10 cellular contexts compared by ENCODE assay signal in genomic region chr6:87656857-87657256, GRCh38. TPM values are rescaled to one million over a fixed set of nuclear protein-coding genes. Genes with fewer than 3 reads are reported as not detected.
DNase-seq lines count a peak whose midpoint lies in the region; ATAC-seq, FAIRE-seq and TF ChIP-seq lines count a peak whose summit lies in the region.
"Had no signal": no experiment of that assay in that cellular context is flagged by ENCODE, and none has a peak within 500 bp of the region (broad histone marks: within the 10 kb centered on the region; RNA-seq: fewer than 3 reads in every experiment).

No MANE protein-coding gene starts in this region.

- H3K9me3 ChIP-seq in Caco-2 = no peaks in the 10 kb centered on the region
- H3K9me3 ChIP-seq: prostate gland had no signal

- peak; percentile 73 for FAIRE-seq in endometrium (lab: Jason Lieb, UNC)

- peaks cover 1% of the 10 kb centered on the region for H3K36me3 ChIP-seq in Caco-2 (ENCODE audit: control insufficient read depth, insufficient read depth, low read length)
- H3K36me3 ChIP-seq: prostate gland had no signal

- no peak for TF ChIP-seq CTCF in Caco-2 (IDR thresholded peaks at IDR 0.05; ENCODE audit: insufficient read depth in 1 of 2, low read depth in 1 of 2, low read length in 1 of 2, severe bottlenecking in 1 of 2, unreplicated experiment in 1 of 2)

- H3K27me3 Mint-ChIP-seq in Caco-2 (ENCODE audit: insufficient read depth, unreplicated experiment) = no peaks in the 10 kb centered on the region

- CTCF ChIA-PET in Caco-2 (lab: Charles Lee) = no interaction called here

- no peaks in the 10 kb centered on the region for H3K4me1 Mint-ChIP-seq in Caco-2 (ENCODE audit: low read depth, unreplicated experiment)

- DNase-seq in epidermal melanocyte (ENCODE audit: insufficient read length, low spot score) (no peak), DMS153 (lab: John Stamatoyannopoulos, UW) (no peak), Caco-2 (no peak), NCI-H2107 (lab: John Stamatoyannopoulos, UW) (no peak)
- DNase-seq: effector CD4-positive, alpha-beta T cell had no signal

- H3K9me3 Mint-ChIP-seq in Caco-2 (ENCODE audit: unreplicated experiment) = no peaks in the 10 kb centered on the region

- no peak overlapping the region for H3K4me3 ChIP-seq in Caco-2 (ENCODE audit: low read depth, low read length)
- H3K4me3 ChIP-seq: prostate gland had no signal

- POLR2A ChIA-PET in Caco-2 (lab: Charles Lee) = no interaction called here

- intact Hi-C loops in Caco-2 (cut with micrococcal nuclease; ENCODE audit: unreplicated experiment) = no loop called here

- no peaks in the 10 kb centered on the region for H3K27me3 ChIP-seq in Caco-2 (replicated peaks; ENCODE audit: control insufficient read depth, insufficient read depth, low read length)

- H3K4me3 Mint-ChIP-seq in Caco-2 (ENCODE audit: unreplicated experiment) = no peak overlapping the region

- H3K4me1 ChIP-seq in Caco-2 = no peaks in the 10 kb centered on the region
- H3K4me1 ChIP-seq: prostate gland had no signal

- no peak overlapping the region for H3K27ac Mint-ChIP-seq in Caco-2 (ENCODE audit: unreplicated experiment)

- no TSS peak for BruUV-seq in Caco-2 (replicated peaks; lab: Mats Ljungman, UMichigan)

- peaks cover 37% of the 10 kb centered on the region for H3K36me3 Mint-ChIP-seq in Caco-2 (ENCODE audit: insufficient read depth, unreplicated experiment)

- peak; percentile 50 for ATAC-seq in GM18858 (IDR thresholded peaks at IDR 0.05; ENCODE audit: unreplicated experiment)
- ATAC-seq in GM21619 (IDR thresholded peaks at IDR 0.05; ENCODE audit: unreplicated experiment) = peak; percentile 93
- ATAC-seq in HG03521 (IDR thresholded peaks at IDR 0.05; ENCODE audit: unreplicated experiment) = peak; percentile 58

RNA-seq across cellular contexts. Expression of gene AKIRIN2, which starts 45.2 kb away (rescaled TPM):
- 51.3 and 53.5 TPM in 2 replicates for total RNA-seq in Caco-2 (2022)
